ENCODE assay signal across 9 cellular contexts in genomic region chr16:30458561-30459394, GRCh38. TPM values are rescaled to one million over a fixed set of nuclear protein-coding genes. Genes with fewer than 3 reads are reported as not detected.
DNase-seq lines count a peak whose midpoint lies in the region; ATAC-seq and TF ChIP-seq lines count a peak whose summit lies in the region.
"Had no signal": no experiment of that assay in that cellular context is flagged by ENCODE, and none has a peak within 500 bp of the region (broad histone marks: within the 10 kb centered on the region; RNA-seq: fewer than 3 reads in every experiment).

No MANE protein-coding gene starts in this region.

- H3K27me3 ChIP-seq in BLaER1 treated with 17β-estradiol and CSF1 and Interleukin-3, amounts not matched to agents 10 nM and 100 nM: no peaks in the 10 kb centered on the region
- no peaks in the 10 kb centered on the region for H3K27me3 ChIP-seq in right cardiac atrium (ENCODE audit: control insufficient read depth, insufficient read depth)
- H3K27me3 ChIP-seq in endodermal cell (ENCODE audit: control insufficient read depth, insufficient read depth, low read length, poor library complexity, severe bottlenecking): no peaks in the 10 kb centered on the region
- no peaks in the 10 kb centered on the region for H3K27me3 ChIP-seq in MG63

- H3K4me2 ChIP-seq in BLaER1 treated with 17β-estradiol and CSF1 and Interleukin-3, amounts not matched to agents 10 nM and 100 nM: peak overlapping the region; percentile 70 to 92 (median 84)

- peak overlapping the region in 4 of 10 experiments; percentile 2 to 28 (median 13); a peak in 2 of 20 replicates for H3K4me3 ChIP-seq in BLaER1 treated with 17β-estradiol and CSF1 and Interleukin-3, amounts not matched to agents 10 nM and 100 nM
- H3K4me3 ChIP-seq in right cardiac atrium (ENCODE audit: low read length) (no peak overlapping the region), endodermal cell (ENCODE audit: low read length) (no peak overlapping the region), MG63 (no peak overlapping the region)

- TF ChIP-seq CTCF in GM20000 (IDR thresholded peaks at IDR 0.05; ENCODE audit: extremely low read depth, missing control alignments) (no peak), endodermal cell (conservative IDR thresholded peaks at IDR 0.05) (no peak)

- no peaks in the 10 kb centered on the region for H4K20me1 ChIP-seq in BLaER1 treated with 17β-estradiol and CSF1 and Interleukin-3, amounts not matched to agents 10 nM and 100 nM

- peak overlapping the region; percentile 7 to 73 (median 61); a peak in 21 of 22 replicates for H3K9ac ChIP-seq in BLaER1 treated with 17β-estradiol and CSF1 and Interleukin-3, amounts not matched to agents 10 nM and 100 nM
- no peak overlapping the region for H3K9ac ChIP-seq in endodermal cell (ENCODE audit: extremely low read depth, low read length, poor library complexity, severe bottlenecking)

- peak; percentile 67 for DNase-seq in GM20000 (ENCODE audit: low spot score)
- peak; percentile 69 to 77 for DNase-seq in activated CD4-positive, alpha-beta T cell treated with anti-CD3 and anti-CD28 coated beads, Interleukin-2, amount 50 U/mL, for 4 hours
- DNase-seq in right cardiac atrium: peak in 2 of 3 donors; percentile 65 to 74
- peak; percentile 84 to 95 for DNase-seq in stimulated activated CD8-positive, alpha-beta memory T cell treated with anti-CD3 and anti-CD28 coated beads, Interleukin-7, amount 100 ng/mL, for 48 hours (ENCODE audit: extremely low read depth in 1 of 2, low read depth in 1 of 2)
- no peak for DNase-seq in endodermal cell
- DNase-seq in MG63: no peak

- WGBS in right cardiac atrium: 73% methylated on average over 22 of the region's 22 CpGs
- WGBS in endodermal cell (ENCODE audit: insufficient coverage in 1 of 2, insufficient read length in 1 of 2), 2 experiments: 91% methylated on average over 13 to 22 of the region's 22 CpGs

- H3K36me3 ChIP-seq in BLaER1 treated with 17β-estradiol and CSF1 and Interleukin-3, amounts not matched to agents 10 nM and 100 nM: no peaks in the 10 kb centered on the region
- no peaks in the 10 kb centered on the region for H3K36me3 ChIP-seq in endodermal cell (ENCODE audit: control insufficient read depth, insufficient read depth, low read length)
- no peaks in the 10 kb centered on the region for H3K36me3 ChIP-seq in MG63

- peak overlapping the region; percentile 49 to 81 (median 70); a peak in 21 of 22 replicates for H3K27ac ChIP-seq in BLaER1 treated with 17β-estradiol and CSF1 and Interleukin-3, amounts not matched to agents 10 nM and 100 nM
- H3K27ac ChIP-seq in right cardiac atrium (ENCODE audit: low read length): no peak overlapping the region
- H3K27ac ChIP-seq in endodermal cell (ENCODE audit: low read depth, low read length): no peak overlapping the region

- H3K4me1 Mint-ChIP-seq in endodermal cell: peaks cover 16% of the 10 kb centered on the region
- H3K4me1 Mint-ChIP-seq: brain had no signal

- H3K9me3 ChIP-seq in BLaER1 treated with 17β-estradiol and CSF1 and Interleukin-3, amounts not matched to agents 10 nM and 100 nM (replicated peaks in 1 of 11): no peaks in the 10 kb centered on the region
- no peaks in the 10 kb centered on the region for H3K9me3 ChIP-seq in right cardiac atrium (ENCODE audit: control insufficient read depth, low read length)
- H3K9me3 ChIP-seq in endodermal cell (ENCODE audit: control insufficient read depth, low read length): no peaks in the 10 kb centered on the region
- H3K9me3 ChIP-seq in MG63: no peaks in the 10 kb centered on the region

- ATAC-seq in HG03571 (IDR thresholded peaks at IDR 0.05; ENCODE audit: unreplicated experiment): peak; percentile 76
- ATAC-seq in right cardiac atrium: peak; percentile 56 to 59

- peaks cover 20 to 57% (median 43%) of the 10 kb centered on the region in 10 experiments for H3K4me1 ChIP-seq in BLaER1 treated with 17β-estradiol and CSF1 and Interleukin-3, amounts not matched to agents 10 nM and 100 nM
- H3K4me1 ChIP-seq in right cardiac atrium (ENCODE audit: control insufficient read depth, insufficient read depth, low read length): no peaks in the 10 kb centered on the region
- no peaks in the 10 kb centered on the region for H3K4me1 ChIP-seq in endodermal cell (ENCODE audit: control insufficient read depth, insufficient read depth, low read length)

- peaks cover 3% of the 10 kb centered on the region for H3K9me3 Mint-ChIP-seq in endodermal cell

- H3K27ac Mint-ChIP-seq in endodermal cell: no peak overlapping the region
- H3K27ac Mint-ChIP-seq: brain had no signal

- intact Hi-C loops in right cardiac atrium (cut with DNase I): no loop called here

- H3K4me3 Mint-ChIP-seq in endodermal cell: no peak overlapping the region
- H3K4me3 Mint-ChIP-seq: brain had no signal

- H3K27me3 Mint-ChIP-seq in endodermal cell (ENCODE audit: insufficient read depth): no peaks in the 10 kb centered on the region

- H3K36me3 Mint-ChIP-seq in endodermal cell (ENCODE audit: low read depth): no peaks in the 10 kb centered on the region
- H3K36me3 Mint-ChIP-seq: brain had no signal

RNA-seq across cellular contexts. Expression of gene SEPHS2, which starts 13.1 kb away (rescaled TPM):
- total RNA-seq in right cardiac atrium (10 to 100 TPM; 34.8 to 41.1 (median 36.4) TPM), endodermal cell (10 to 100 TPM; 35.7 to 37.5 TPM)
- 29.4 TPM for polyA plus RNA-seq in right cardiac atrium
- polyA plus RNA-seq in endodermal cell (2013, experiment 1 of 2): 25.1 TPM
- polyA plus RNA-seq in endodermal cell (2013, experiment 2 of 2): 23.7 TPM
- total RNA-seq in MG63 (2014; rRNA removed; shearing (Covaris generic); ENCODE audit: low replicate concordance): 75.8 and 110 TPM in 2 replicates

RNA-seq across cellular contexts. Expression of gene ITGAL, which starts 13.8 kb away (rescaled TPM):
- 1 to 10 TPM in 3 of 4 donors, under 1 TPM in 1; 0.82 to 4.8 (median 1.9) TPM for total RNA-seq in right cardiac atrium
- 0.61 TPM for polyA plus RNA-seq in right cardiac atrium
- total RNA-seq in endodermal cell: not detected
- polyA plus RNA-seq in endodermal cell (2013, experiment 1 of 2): not detected
- not detected for polyA plus RNA-seq in endodermal cell (2013, experiment 2 of 2)
- not detected in 2 replicates for total RNA-seq in MG63 (2014; rRNA removed; shearing (Covaris generic); ENCODE audit: low replicate concordance)

RNA-seq across cellular contexts. Expression of gene DCTPP1, which starts 28.9 kb away (rescaled TPM):
- total RNA-seq in right cardiac atrium (10 to 100 TPM; 26.9 to 46.2 (median 30.5) TPM), endodermal cell (10 to 100 TPM; 54.8 to 61.9 TPM)
- polyA plus RNA-seq in right cardiac atrium: 20.9 TPM
- polyA plus RNA-seq in endodermal cell (2013, experiment 1 of 2): 55.9 TPM
- 53.5 TPM for polyA plus RNA-seq in endodermal cell (2013, experiment 2 of 2)
- 106 and 131 TPM in 2 replicates for total RNA-seq in MG63 (2014; rRNA removed; shearing (Covaris generic); ENCODE audit: low replicate concordance)

RNA-seq across cellular contexts. Expression of gene ZNF771, which starts 51.4 kb away (rescaled TPM):
- total RNA-seq in right cardiac atrium (10 to 100 TPM in 1 of 4 donors, 1 to 10 TPM in 3; 4.4 to 11.9 (median 7.0) TPM), endodermal cell (10 to 100 TPM; 14.7 to 16.6 TPM)
- 5.0 TPM for polyA plus RNA-seq in right cardiac atrium
- polyA plus RNA-seq in endodermal cell (2013, experiment 1 of 2): 9.5 TPM
- polyA plus RNA-seq in endodermal cell (2013, experiment 2 of 2): 9.1 TPM
- 13.1 and 28.5 TPM in 2 replicates for total RNA-seq in MG63 (2014; rRNA removed; shearing (Covaris generic); ENCODE audit: low replicate concordance)

Comparison
In these comparisons a context has a peak if more than half of its experiments do, and no peak if none do; other contexts are left out.
1. H3K27ac ChIP-seq: peak in BLaER1 treated with 17β-estradiol and CSF1 and Interleukin-3, amounts not matched to agents 10 nM and 100 nM (11 of 11); none in right cardiac atrium (single experiment) and endodermal cell (single experiment).
2. DNase-seq: peak in GM20000 (single experiment), activated CD4-positive, alpha-beta T cell treated with anti-CD3 and anti-CD28 coated beads, Interleukin-2, amount 50 U/mL, for 4 hours (2 of 2), right cardiac atrium (2 of 3) and stimulated activated CD8-positive, alpha-beta memory T cell treated with anti-CD3 and anti-CD28 coated beads, Interleukin-7, amount 100 ng/mL, for 48 hours (2 of 2); none in endodermal cell (single experiment) and MG63 (single experiment).